ENCODE assay signal across 8 cellular contexts in genomic region chr9:121684381-121685145, GRCh38. TPM values are rescaled to one million over a fixed set of nuclear protein-coding genes. Genes with fewer than 3 reads are reported as not detected.
DNase-seq lines count a peak whose midpoint lies in the region; ATAC-seq, FAIRE-seq and TF ChIP-seq lines count a peak whose summit lies in the region.

No MANE protein-coding gene starts in this region.

- no peaks in the 10 kb centered on the region; a peak in 1 of 4 replicates for H3K27me3 ChIP-seq in GM12878 (replicated peaks in 1 of 2; ENCODE audit: control insufficient read depth in 2 of 2, insufficient read depth in 2 of 2, low read length in 1 of 2)
- no peaks in the 10 kb centered on the region for H3K27me3 ChIP-seq in HepG2 (ENCODE audit: control insufficient read depth in 1 of 2, insufficient read depth in 2 of 2, low read length in 2 of 2)

- in situ Hi-C loops in GM12878 (cut with MboI): loop anchor here (5.0 kb wide), 2 partner anchors 137 to 308 kb away; no protein-coding TSS in a partner anchor
- in situ Hi-C loops in HepG2 (cut with HindIII; ENCODE audit: extremely low pct_ligation_motif_present, low pct_unique_long_range_greater_than_20kb): loop anchor here (5.0 kb wide), 2 partner anchors 42 to 137 kb away; no protein-coding TSS in a partner anchor

- H3K4me1 ChIP-seq in GM12878 (ENCODE audit: control insufficient read depth, insufficient read depth, low read length): no peaks in the 10 kb centered on the region
- peaks cover 21% of the 10 kb centered on the region for H3K4me1 ChIP-seq in HepG2 (ENCODE audit: insufficient read depth, low read length)

- H3K79me2 ChIP-seq in GM12878 (ENCODE audit: control insufficient read depth, insufficient read depth, low read length) (no peaks in the 10 kb centered on the region), HepG2 (ENCODE audit: insufficient read depth, low read length) (no peaks in the 10 kb centered on the region)

- SMC1A ChIA-PET in GM12878 (lab: Charles Lee; ENCODE audit: uncharacterized antibody, unreplicated experiment): interaction anchor here (0.6 to 2.0 kb wide), 4 partner anchors 51 to 148 kb away, joined by 3 to 7 read pairs (median 4); no protein-coding TSS in a partner anchor

- TF ChIP-seq POLR2A in GM12878 (IDR thresholded peaks at IDR 0.05; ENCODE audit: low read depth, low read length) (no peak), HepG2 (IDR thresholded peaks at IDR 0.05; ENCODE audit: insufficient read depth in 1 of 2, low read depth in 2 of 2, low read length in 2 of 2) (no peak)

- no peaks in the 10 kb centered on the region for H3K9me3 ChIP-seq in GM12878 (replicated peaks; ENCODE audit: control insufficient read depth, insufficient read depth, low read length)
- no peaks in the 10 kb centered on the region for H3K9me3 ChIP-seq in HepG2 (ENCODE audit: low read length)

- intact Hi-C loops in GM12878 (cut with micrococcal nuclease; ENCODE audit: unreplicated experiment) (loop anchor here (1.0 kb wide), 1 partner anchor 138 kb away; no protein-coding TSS in a partner anchor), HepG2 (cut with micrococcal nuclease; ENCODE audit: unreplicated experiment) (loop anchor here (1.0 kb wide), 2 partner anchors 44 to 49 kb away; no protein-coding TSS in a partner anchor)

- BruUV-seq in GM12878 (replicated peaks; lab: Mats Ljungman, UMichigan) (no TSS peak), HepG2 (replicated peaks; lab: Mats Ljungman, UMichigan) (no TSS peak)

- DNase-seq in D341Med (ENCODE audit: low spot score): peak; percentile 81
- DNase-seq in HEK293T (ENCODE audit: extremely low spot score): peak; percentile 64
- DNase-seq in GM12878 (ENCODE audit: low read depth, low spot score): no peak
- DNase-seq in HepG2 (ENCODE audit: low spot score): no peak
- no peak for DNase-seq in cerebellar cortex (ENCODE audit: low spot score)
- DNase-seq in NCI-H2107 treated with DMSO at 0.1 percent for 48 hours (lab: John Stamatoyannopoulos, UW; ENCODE audit: unreplicated experiment): no peak
- no peak for DNase-seq in NCI-H2171 (lab: John Stamatoyannopoulos, UW)

- no peak overlapping the region for H3K4me2 ChIP-seq in GM12878 (ENCODE audit: control insufficient read depth, insufficient read depth)
- no peak overlapping the region for H3K4me2 ChIP-seq in HepG2 (ENCODE audit: low read depth, low read length)

- TF ChIP-seq RAD21 in GM12878 (IDR thresholded peaks at IDR 0.05; ENCODE audit: insufficient read depth, low read depth, low read length) (peak; percentile 46), HepG2 (CRISPR knock-in tag; IDR thresholded peaks at IDR 0.05) (peak; percentile 70)

- FAIRE-seq in GM12878 (lab: Jason Lieb, UNC) (no peak), HepG2 (lab: Jason Lieb, UNC) (no peak)

- no peak overlapping the region for H3K27ac ChIP-seq in GM12878 (ENCODE audit: control insufficient read depth, insufficient read depth)
- no peak overlapping the region for H3K27ac ChIP-seq in HepG2 (ENCODE audit: extremely low read length, insufficient read depth, low read length)

- POLR2A ChIA-PET in HEK293T (lab: Yijun Ruan, JAX): interaction anchor here (1.0 kb wide), 1 partner anchor 35 kb away, joined by 3 read pairs; no protein-coding TSS in a partner anchor
- POLR2A ChIA-PET in GM12878 (lab: Charles Lee): no interaction called here
- POLR2A ChIA-PET in HepG2 (lab: Yijun Ruan, JAX): interaction anchor here (0.8 kb wide), 1 partner anchor 8 kb away, joined by 3 read pairs; no protein-coding TSS in a partner anchor

- ATAC-seq in GM12878 (peak; percentile 58), HepG2 (peak; percentile 71), HG03108 (IDR thresholded peaks at IDR 0.05; ENCODE audit: unreplicated experiment) (no peak)

- no peak for TF ChIP-seq EP300 in GM12878 (IDR thresholded peaks at IDR 0.05; ENCODE audit: borderline replicate concordance in 1 of 2, control insufficient read depth in 1 of 2, low read depth in 2 of 2, low read length in 2 of 2)
- no peak for TF ChIP-seq EP300 in HepG2 (IDR thresholded peaks at IDR 0.05; ENCODE audit: low read depth in 2 of 2, low read length in 2 of 2)
- no peak for TF ChIP-seq EP300 in HepG2 (CRISPR knock-in tag; IDR thresholded peaks at IDR 0.05; ENCODE audit: borderline replicate concordance)

- no peak overlapping the region for H3K9ac ChIP-seq in GM12878 (ENCODE audit: control insufficient read depth, insufficient read depth, low read length)
- no peak overlapping the region for H3K9ac ChIP-seq in HepG2 (ENCODE audit: insufficient read depth, low read depth, low read length)

- TF ChIP-seq CTCF in GM12878 (IDR thresholded peaks at IDR 0.05 in 2 of 3, conservative IDR thresholded peaks at IDR 0.05 in 1 of 3; ENCODE audit: control insufficient read depth in 2 of 3, extremely low read depth in 1 of 3, insufficient read depth in 1 of 3, low read depth in 3 of 3, low read length in 3 of 3) (peak; percentile 28 to 64 (median 53)), HepG2 (CRISPR knock-in tag; IDR thresholded peaks at IDR 0.05) (peak; percentile 85)

- H4K20me1 ChIP-seq in GM12878 (ENCODE audit: control insufficient read depth, insufficient read depth) (0 out of 2 replicates have a peak, but pooled peaks cover 4% of the 10 kb centered on the region), HepG2 (ENCODE audit: insufficient read depth, low read length) (no peaks in the 10 kb centered on the region)

- RAD21 ChIA-PET in GM12878 (lab: Charles Lee; ENCODE audit: unreplicated experiment): interaction anchor here (1.1 to 1.7 kb wide), 4 partner anchors 64 to 666 kb away, joined by 3 to 6 read pairs (median 4); no protein-coding TSS in a partner anchor

- CTCF ChIA-PET in HEK293T (lab: Yijun Ruan, JAX) (interaction anchor here (0.8 to 1.4 kb wide), 14 partner anchors 9 to 258 kb away, joined by 3 to 9 read pairs (median 4); no protein-coding TSS in a partner anchor), GM12878 (lab: Yijun Ruan, JAX) (interaction anchor here (0.6 to 3.1 kb wide), 10 partner anchors 8 to 659 kb away, joined by 3 to 16 read pairs (median 4); no protein-coding TSS in a partner anchor), HepG2 (lab: Yijun Ruan, JAX; ENCODE audit: low intra/inter-chr PET ratio, low total read pairs) (interaction anchor here (1.0 to 2.6 kb wide), 6 partner anchors 44 to 138 kb away, joined by 3 to 11 read pairs (median 8); no protein-coding TSS in a partner anchor)

- H3K4me3 ChIP-seq in GM12878 (no peak overlapping the region), HepG2 (replicated peaks in 1 of 3; ENCODE audit: insufficient read depth in 1 of 3, low read depth in 2 of 3, low read length in 3 of 3) (no peak overlapping the region)

- 30% methylated on average over 15 of the region's 19 CpGs for WGBS in GM12878 (ENCODE audit: insufficient coverage, insufficient replicate concordance, low lambda C conversion rate, missing lambda C conversion rate)
- 67% methylated on average over 11 of the region's 19 CpGs for WGBS in HepG2 (ENCODE audit: low lambda C conversion rate)

- H3K36me3 ChIP-seq in GM12878 (ENCODE audit: control insufficient read depth in 2 of 2, insufficient read depth in 2 of 2, low read length in 1 of 2) (no peaks in the 10 kb centered on the region), HepG2 (replicated peaks in 1 of 2; ENCODE audit: control insufficient read depth in 1 of 2, insufficient read depth in 2 of 2, low read length in 2 of 2) (no peaks in the 10 kb centered on the region; a peak in 1 of 5 replicates)

- H2AFZ ChIP-seq in GM12878 (ENCODE audit: control insufficient read depth, low read depth, low read length) (no peak overlapping the region), HepG2 (ENCODE audit: low read length) (no peak overlapping the region)

RNA-seq across cellular contexts. Expression of gene DAB2IP, which starts 33.1 kb away (rescaled TPM):
- total RNA-seq in GM12878 (2013; cell fraction: nucleolus; rRNA removed): not detected in 2 replicates
- total RNA-seq in GM12878 (2014; rRNA removed) (0.11 TPM in 1 of 2 replicates, not detected in the other), GM12878 (2014; rRNA removed; fragmentation: Illumina TruSeq; extraction: Trizol) (not detected in 2 replicates), GM12878 (2021) (0.19 and 0.38 TPM in 2 replicates), HepG2 (2016; rRNA removed; fragmentation: Illumina TruSeq; extraction: Trizol) (25.3 and 32.1 TPM in 2 replicates)
- polyA plus RNA-seq in GM12878 (2011; ENCODE audit: low read depth): not detected
- polyA plus RNA-seq in GM12878 (2011; rRNA removed) (0.16 and 0.26 TPM in 2 replicates), GM12878 (2014; fragmentation: Illumina TruSeq; extraction: Trizol) (0.03 TPM in 1 of 2 replicates, not detected in the other), GM12878 (2014; fragmentation: Nextera tagmentation; extraction: Ambion mirVana) (not detected), GM12878 (2014; rRNA removed) (0.01 and 0.03 TPM in 2 replicates), GM12878 (2016; fragmentation: Nextera tagmentation; extraction: Ambion mirVana) (not detected), HepG2 (2011; rRNA removed) (37.9 and 39.9 TPM in 2 replicates)
- polyA plus RNA-seq in GM12878 (2011; cell fraction: cytosol; rRNA removed): 0.06 and 0.15 TPM in 2 replicates
- polyA plus RNA-seq in GM12878 (2011; cell fraction: nucleus; rRNA removed): 0.04 and 0.16 TPM in 2 replicates
- 0.11 and 0.28 TPM in 2 replicates for polyA plus RNA-seq in GM12878 (2012)
- polyA minus RNA-seq in GM12878 (2011; rRNA and poly(A)+ RNA removed): 0.10 TPM in 1 of 2 replicates, not detected in the other
- polyA minus RNA-seq in GM12878 (2011; cell fraction: cytosol; rRNA and poly(A)+ RNA removed): 3.5 TPM in 1 of 2 replicates, not detected in the other
- polyA minus RNA-seq in GM12878 (2011; cell fraction: nucleus; rRNA and poly(A)+ RNA removed): 0.48 TPM in 1 of 2 replicates, not detected in the other
- total RNA-seq in HepG2 (2016; cell fraction: cytosol; rRNA removed; fragmentation: Illumina TruSeq; extraction: Trizol; ENCODE audit: low read depth): 2.8 and 5.2 TPM in 2 replicates
- total RNA-seq in HepG2 (2016; cell fraction: insoluble cytoplasmic fraction; rRNA removed; fragmentation: Illumina TruSeq; extraction: Trizol): 24.3 and 28.3 TPM in 2 replicates
- 10.8 and 12.3 TPM in 2 replicates for total RNA-seq in HepG2 (2016; cell fraction: membrane; rRNA removed; fragmentation: Illumina TruSeq; extraction: Trizol)
- 23.5 and 29.5 TPM in 2 replicates for total RNA-seq in HepG2 (2016; cell fraction: nucleus; rRNA removed; fragmentation: Illumina TruSeq; extraction: Trizol)
- polyA plus RNA-seq in HepG2 (2011; cell fraction: cytosol; rRNA removed): 20.8 and 29.3 TPM in 2 replicates
- polyA plus RNA-seq in HepG2 (2011; cell fraction: nucleus; rRNA removed): 42.4 and 54.9 TPM in 2 replicates
- polyA plus RNA-seq in HepG2 (2012): 14.7 and 24.6 TPM in 2 replicates
- 1.9 and 2.6 TPM in 2 replicates for polyA plus RNA-seq in HepG2 (2016; cell fraction: cytosol; fragmentation: Illumina TruSeq; extraction: Trizol; ENCODE audit: low read depth)
- 24.2 and 33.5 TPM in 2 replicates for polyA plus RNA-seq in HepG2 (2016; cell fraction: insoluble cytoplasmic fraction; fragmentation: Illumina TruSeq; extraction: Trizol; ENCODE audit: low read depth)
- polyA plus RNA-seq in HepG2 (2016; cell fraction: membrane; fragmentation: Illumina TruSeq; extraction: Trizol; ENCODE audit: low read depth): 5.5 and 5.8 TPM in 2 replicates
- polyA plus RNA-seq in HepG2 (2016; cell fraction: nucleus; fragmentation: Illumina TruSeq; extraction: Trizol; ENCODE audit: insufficient read depth, low read depth): 42.8 and 47.1 TPM in 2 replicates
- 48.1 and 97.1 TPM in 2 replicates for polyA minus RNA-seq in HepG2 (2011; rRNA and poly(A)+ RNA removed; ENCODE audit: low replicate concordance)
- 26.5 and 29.0 TPM in 2 replicates for polyA minus RNA-seq in HepG2 (2011; cell fraction: cytosol; rRNA and poly(A)+ RNA removed)
- polyA minus RNA-seq in HepG2 (2011; cell fraction: nucleus; rRNA and poly(A)+ RNA removed): 34.6 and 46.1 TPM in 2 replicates

Comparison
In these comparisons a context has a peak if more than half of its experiments do, and no peak if none do; other contexts are left out.
1. DNase-seq: peak in D341Med (single experiment) and HEK293T (single experiment); none in GM12878 (single experiment), HepG2 (single experiment), cerebellar cortex (single experiment), NCI-H2107 treated with DMSO at 0.1 percent for 48 hours (single experiment) and NCI-H2171 (single experiment).